ENCODE assay signal across 1 cellular context in the genomic region with DNA sequence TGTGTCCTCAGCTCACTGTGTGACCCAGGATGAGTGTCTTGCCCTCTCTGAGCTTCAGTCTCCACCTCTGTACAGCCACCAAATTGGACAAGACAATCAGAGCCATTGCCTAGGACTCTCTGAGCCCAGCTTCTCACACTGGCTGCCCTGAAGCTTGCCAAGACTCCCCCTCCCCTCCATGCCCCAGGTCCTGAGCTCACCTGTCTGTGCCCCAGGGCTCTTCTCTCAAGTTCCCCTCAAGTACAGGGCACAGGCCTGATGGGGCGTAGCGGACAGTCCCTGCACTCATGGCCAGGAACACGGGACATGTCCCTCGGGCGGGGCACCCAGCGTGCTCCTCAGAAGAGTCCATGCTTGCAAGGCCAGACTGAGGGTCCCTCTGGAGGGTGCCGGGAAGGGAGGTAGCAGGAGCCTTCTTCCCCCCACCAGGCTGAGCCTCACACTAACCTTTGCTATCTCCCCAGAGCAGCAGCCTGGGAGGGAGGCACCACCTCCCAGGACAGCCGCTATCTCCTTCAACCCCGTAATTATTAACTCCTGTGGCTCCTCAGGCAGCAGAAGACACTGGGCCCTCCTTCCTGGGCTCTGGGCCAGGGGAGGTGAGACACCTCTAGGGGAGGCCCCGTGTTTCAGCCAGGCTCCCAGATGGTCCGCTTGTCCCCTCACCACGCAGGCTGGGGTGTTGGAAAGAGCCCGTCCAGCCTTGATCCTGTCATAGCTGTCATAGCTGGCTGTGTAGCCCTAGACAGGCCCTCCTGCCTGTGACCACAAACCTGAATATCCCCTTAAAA.
TF ChIP-seq lines count a peak whose summit lies in the region.

No MANE protein-coding gene starts in this region.

TF ChIP-seq in K562, 482 proteins besides CTCF, POLR2A, EP300 and RAD21 (continued from another document and continues in another):
- TF ChIP-seq, protein P1, sequence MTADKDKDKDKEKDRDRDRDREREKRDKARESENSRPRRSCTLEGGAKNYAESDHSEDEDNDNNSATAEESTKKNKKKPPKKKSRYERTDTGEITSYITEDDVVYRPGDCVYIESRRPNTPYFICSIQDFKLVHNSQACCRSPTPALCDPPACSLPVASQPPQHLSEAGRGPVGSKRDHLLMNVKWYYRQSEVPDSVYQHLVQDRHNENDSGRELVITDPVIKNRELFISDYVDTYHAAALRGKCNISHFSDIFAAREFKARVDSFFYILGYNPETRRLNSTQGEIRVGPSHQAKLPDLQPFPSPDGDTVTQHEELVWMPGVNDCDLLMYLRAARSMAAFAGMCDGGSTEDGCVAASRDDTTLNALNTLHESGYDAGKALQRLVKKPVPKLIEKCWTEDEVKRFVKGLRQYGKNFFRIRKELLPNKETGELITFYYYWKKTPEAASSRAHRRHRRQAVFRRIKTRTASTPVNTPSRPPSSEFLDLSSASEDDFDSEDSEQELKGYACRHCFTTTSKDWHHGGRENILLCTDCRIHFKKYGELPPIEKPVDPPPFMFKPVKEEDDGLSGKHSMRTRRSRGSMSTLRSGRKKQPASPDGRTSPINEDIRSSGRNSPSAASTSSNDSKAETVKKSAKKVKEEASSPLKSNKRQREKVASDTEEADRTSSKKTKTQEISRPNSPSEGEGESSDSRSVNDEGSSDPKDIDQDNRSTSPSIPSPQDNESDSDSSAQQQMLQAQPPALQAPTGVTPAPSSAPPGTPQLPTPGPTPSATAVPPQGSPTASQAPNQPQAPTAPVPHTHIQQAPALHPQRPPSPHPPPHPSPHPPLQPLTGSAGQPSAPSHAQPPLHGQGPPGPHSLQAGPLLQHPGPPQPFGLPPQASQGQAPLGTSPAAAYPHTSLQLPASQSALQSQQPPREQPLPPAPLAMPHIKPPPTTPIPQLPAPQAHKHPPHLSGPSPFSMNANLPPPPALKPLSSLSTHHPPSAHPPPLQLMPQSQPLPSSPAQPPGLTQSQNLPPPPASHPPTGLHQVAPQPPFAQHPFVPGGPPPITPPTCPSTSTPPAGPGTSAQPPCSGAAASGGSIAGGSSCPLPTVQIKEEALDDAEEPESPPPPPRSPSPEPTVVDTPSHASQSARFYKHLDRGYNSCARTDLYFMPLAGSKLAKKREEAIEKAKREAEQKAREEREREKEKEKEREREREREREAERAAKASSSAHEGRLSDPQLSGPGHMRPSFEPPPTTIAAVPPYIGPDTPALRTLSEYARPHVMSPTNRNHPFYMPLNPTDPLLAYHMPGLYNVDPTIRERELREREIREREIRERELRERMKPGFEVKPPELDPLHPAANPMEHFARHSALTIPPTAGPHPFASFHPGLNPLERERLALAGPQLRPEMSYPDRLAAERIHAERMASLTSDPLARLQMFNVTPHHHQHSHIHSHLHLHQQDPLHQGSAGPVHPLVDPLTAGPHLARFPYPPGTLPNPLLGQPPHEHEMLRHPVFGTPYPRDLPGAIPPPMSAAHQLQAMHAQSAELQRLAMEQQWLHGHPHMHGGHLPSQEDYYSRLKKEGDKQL (CRISPR knock-in tag; IDR thresholded peaks at IDR 0.05; ENCODE audit: borderline replicate concordance): no peak
- TF ChIP-seq ARID2 (IDR thresholded peaks at IDR 0.05): no peak
- TF ChIP-seq ZFP36 (IDR thresholded peaks at IDR 0.05; ENCODE audit: low read depth, low read length, partially characterized antibody): peak; percentile 93
- TF ChIP-seq MEF2A (IDR thresholded peaks at IDR 0.05; ENCODE audit: control insufficient read depth, low read depth, low read length): no peak
- no peak for TF ChIP-seq THRAP3 (IDR thresholded peaks at IDR 0.05; ENCODE audit: borderline replicate concordance)
- peak; percentile 45 to 68; a peak in 3 of 4 replicates for TF ChIP-seq HDAC1 (IDR thresholded peaks at IDR 0.05)
- no peak for TF ChIP-seq C11orf30 (IDR thresholded peaks at IDR 0.05; ENCODE audit: low read depth)
- TF ChIP-seq ATF1 (CRISPR knock-in tag; IDR thresholded peaks at IDR 0.05): no peak
- TF ChIP-seq ATF1 (tag; IDR thresholded peaks at IDR 0.05): peak; percentile 53
- TF ChIP-seq KAT7 (CRISPR knock-in tag; IDR thresholded peaks at IDR 0.05; ENCODE audit: borderline replicate concordance): no peak
- TF ChIP-seq, protein P2, sequence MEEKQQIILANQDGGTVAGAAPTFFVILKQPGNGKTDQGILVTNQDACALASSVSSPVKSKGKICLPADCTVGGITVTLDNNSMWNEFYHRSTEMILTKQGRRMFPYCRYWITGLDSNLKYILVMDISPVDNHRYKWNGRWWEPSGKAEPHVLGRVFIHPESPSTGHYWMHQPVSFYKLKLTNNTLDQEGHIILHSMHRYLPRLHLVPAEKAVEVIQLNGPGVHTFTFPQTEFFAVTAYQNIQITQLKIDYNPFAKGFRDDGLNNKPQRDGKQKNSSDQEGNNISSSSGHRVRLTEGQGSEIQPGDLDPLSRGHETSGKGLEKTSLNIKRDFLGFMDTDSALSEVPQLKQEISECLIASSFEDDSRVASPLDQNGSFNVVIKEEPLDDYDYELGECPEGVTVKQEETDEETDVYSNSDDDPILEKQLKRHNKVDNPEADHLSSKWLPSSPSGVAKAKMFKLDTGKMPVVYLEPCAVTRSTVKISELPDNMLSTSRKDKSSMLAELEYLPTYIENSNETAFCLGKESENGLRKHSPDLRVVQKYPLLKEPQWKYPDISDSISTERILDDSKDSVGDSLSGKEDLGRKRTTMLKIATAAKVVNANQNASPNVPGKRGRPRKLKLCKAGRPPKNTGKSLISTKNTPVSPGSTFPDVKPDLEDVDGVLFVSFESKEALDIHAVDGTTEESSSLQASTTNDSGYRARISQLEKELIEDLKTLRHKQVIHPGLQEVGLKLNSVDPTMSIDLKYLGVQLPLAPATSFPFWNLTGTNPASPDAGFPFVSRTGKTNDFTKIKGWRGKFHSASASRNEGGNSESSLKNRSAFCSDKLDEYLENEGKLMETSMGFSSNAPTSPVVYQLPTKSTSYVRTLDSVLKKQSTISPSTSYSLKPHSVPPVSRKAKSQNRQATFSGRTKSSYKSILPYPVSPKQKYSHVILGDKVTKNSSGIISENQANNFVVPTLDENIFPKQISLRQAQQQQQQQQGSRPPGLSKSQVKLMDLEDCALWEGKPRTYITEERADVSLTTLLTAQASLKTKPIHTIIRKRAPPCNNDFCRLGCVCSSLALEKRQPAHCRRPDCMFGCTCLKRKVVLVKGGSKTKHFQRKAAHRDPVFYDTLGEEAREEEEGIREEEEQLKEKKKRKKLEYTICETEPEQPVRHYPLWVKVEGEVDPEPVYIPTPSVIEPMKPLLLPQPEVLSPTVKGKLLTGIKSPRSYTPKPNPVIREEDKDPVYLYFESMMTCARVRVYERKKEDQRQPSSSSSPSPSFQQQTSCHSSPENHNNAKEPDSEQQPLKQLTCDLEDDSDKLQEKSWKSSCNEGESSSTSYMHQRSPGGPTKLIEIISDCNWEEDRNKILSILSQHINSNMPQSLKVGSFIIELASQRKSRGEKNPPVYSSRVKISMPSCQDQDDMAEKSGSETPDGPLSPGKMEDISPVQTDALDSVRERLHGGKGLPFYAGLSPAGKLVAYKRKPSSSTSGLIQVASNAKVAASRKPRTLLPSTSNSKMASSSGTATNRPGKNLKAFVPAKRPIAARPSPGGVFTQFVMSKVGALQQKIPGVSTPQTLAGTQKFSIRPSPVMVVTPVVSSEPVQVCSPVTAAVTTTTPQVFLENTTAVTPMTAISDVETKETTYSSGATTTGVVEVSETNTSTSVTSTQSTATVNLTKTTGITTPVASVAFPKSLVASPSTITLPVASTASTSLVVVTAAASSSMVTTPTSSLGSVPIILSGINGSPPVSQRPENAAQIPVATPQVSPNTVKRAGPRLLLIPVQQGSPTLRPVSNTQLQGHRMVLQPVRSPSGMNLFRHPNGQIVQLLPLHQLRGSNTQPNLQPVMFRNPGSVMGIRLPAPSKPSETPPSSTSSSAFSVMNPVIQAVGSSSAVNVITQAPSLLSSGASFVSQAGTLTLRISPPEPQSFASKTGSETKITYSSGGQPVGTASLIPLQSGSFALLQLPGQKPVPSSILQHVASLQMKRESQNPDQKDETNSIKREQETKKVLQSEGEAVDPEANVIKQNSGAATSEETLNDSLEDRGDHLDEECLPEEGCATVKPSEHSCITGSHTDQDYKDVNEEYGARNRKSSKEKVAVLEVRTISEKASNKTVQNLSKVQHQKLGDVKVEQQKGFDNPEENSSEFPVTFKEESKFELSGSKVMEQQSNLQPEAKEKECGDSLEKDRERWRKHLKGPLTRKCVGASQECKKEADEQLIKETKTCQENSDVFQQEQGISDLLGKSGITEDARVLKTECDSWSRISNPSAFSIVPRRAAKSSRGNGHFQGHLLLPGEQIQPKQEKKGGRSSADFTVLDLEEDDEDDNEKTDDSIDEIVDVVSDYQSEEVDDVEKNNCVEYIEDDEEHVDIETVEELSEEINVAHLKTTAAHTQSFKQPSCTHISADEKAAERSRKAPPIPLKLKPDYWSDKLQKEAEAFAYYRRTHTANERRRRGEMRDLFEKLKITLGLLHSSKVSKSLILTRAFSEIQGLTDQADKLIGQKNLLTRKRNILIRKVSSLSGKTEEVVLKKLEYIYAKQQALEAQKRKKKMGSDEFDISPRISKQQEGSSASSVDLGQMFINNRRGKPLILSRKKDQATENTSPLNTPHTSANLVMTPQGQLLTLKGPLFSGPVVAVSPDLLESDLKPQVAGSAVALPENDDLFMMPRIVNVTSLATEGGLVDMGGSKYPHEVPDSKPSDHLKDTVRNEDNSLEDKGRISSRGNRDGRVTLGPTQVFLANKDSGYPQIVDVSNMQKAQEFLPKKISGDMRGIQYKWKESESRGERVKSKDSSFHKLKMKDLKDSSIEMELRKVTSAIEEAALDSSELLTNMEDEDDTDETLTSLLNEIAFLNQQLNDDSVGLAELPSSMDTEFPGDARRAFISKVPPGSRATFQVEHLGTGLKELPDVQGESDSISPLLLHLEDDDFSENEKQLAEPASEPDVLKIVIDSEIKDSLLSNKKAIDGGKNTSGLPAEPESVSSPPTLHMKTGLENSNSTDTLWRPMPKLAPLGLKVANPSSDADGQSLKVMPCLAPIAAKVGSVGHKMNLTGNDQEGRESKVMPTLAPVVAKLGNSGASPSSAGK (IDR thresholded peaks at IDR 0.05): peak; percentile 62
- peak; percentile 22 for TF ChIP-seq SMARCB1 (IDR thresholded peaks at IDR 0.05; ENCODE audit: insufficient read length, low read depth)
- TF ChIP-seq XRCC4 (IDR thresholded peaks at IDR 0.05; ENCODE audit: extremely low read depth, insufficient read depth, insufficient read length): no peak
- no peak for TF ChIP-seq ZNF282 (CRISPR knock-in tag; IDR thresholded peaks at IDR 0.05)
- TF ChIP-seq ARID1B (IDR thresholded peaks at IDR 0.05): peak; percentile 97
- TF ChIP-seq, protein P3, sequence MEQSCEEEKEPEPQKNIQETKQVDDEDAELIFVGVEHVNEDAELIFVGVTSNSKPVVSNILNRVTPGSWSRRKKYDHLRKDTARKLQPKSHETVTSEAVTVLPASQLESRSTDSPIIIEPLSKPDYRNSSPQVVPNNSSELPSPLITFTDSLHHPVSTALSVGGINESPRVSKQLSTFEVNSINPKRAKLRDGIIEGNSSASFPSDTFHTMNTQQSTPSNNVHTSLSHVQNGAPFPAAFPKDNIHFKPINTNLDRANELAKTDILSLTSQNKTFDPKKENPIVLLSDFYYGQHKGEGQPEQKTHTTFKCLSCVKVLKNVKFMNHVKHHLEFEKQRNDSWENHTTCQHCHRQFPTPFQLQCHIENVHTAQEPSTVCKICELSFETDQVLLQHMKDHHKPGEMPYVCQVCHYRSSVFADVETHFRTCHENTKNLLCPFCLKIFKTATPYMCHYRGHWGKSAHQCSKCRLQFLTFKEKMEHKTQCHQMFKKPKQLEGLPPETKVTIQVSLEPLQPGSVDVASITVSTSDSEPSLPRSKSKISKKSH (CRISPR knock-in tag; IDR thresholded peaks at IDR 0.05): no peak
- no peak for TF ChIP-seq WHSC1 (IDR thresholded peaks at IDR 0.05; ENCODE audit: low read length)
- no peak for TF ChIP-seq PHB (CRISPR knock-in tag; IDR thresholded peaks at IDR 0.05)
- TF ChIP-seq MTF1 (CRISPR knock-in tag; IDR thresholded peaks at IDR 0.05; ENCODE audit: borderline replicate concordance): no peak
- no peak for TF ChIP-seq ZC3H4 (CRISPR knock-in tag; IDR thresholded peaks at IDR 0.05; ENCODE audit: borderline replicate concordance)
- no peak for TF ChIP-seq CAMTA2 (CRISPR knock-in tag; conservative IDR thresholded peaks at IDR 0.05)
- TF ChIP-seq MIER1 (IDR thresholded peaks at IDR 0.05; ENCODE audit: low read depth): no peak
- no peak for TF ChIP-seq ZNF696 (CRISPR knock-in tag; conservative IDR thresholded peaks at IDR 0.05)
- TF ChIP-seq NR3C1 (CRISPR knock-in tag; IDR thresholded peaks at IDR 0.05): no peak
- TF ChIP-seq ZNF24 (IDR thresholded peaks at IDR 0.05): no peak
- no peak for TF ChIP-seq RHOXF2B (CRISPR knock-in tag; conservative IDR thresholded peaks at IDR 0.05)
- TF ChIP-seq, protein P4, sequence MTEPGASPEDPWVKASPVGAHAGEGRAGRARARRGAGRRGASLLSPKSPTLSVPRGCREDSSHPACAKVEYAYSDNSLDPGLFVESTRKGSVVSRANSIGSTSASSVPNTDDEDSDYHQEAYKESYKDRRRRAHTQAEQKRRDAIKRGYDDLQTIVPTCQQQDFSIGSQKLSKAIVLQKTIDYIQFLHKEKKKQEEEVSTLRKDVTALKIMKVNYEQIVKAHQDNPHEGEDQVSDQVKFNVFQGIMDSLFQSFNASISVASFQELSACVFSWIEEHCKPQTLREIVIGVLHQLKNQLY (CRISPR knock-in tag; conservative IDR thresholded peaks at IDR 0.05): no peak
- TF ChIP-seq MBD2 (IDR thresholded peaks at IDR 0.05; ENCODE audit: borderline replicate concordance, low read depth): peak; percentile 78; the same call in 1 of the 2 replicates
- TF ChIP-seq ETV1 (tag; conservative IDR thresholded peaks at IDR 0.05; ENCODE audit: low read depth): no peak
- peak; percentile 70 for TF ChIP-seq NEUROD1 (IDR thresholded peaks at IDR 0.05; ENCODE audit: borderline replicate concordance, low read depth, low read length, partially characterized antibody)
- peak; percentile 84 for TF ChIP-seq ATF7 (IDR thresholded peaks at IDR 0.05)
- no peak for TF ChIP-seq JUN (IDR thresholded peaks at IDR 0.05; ENCODE audit: borderline replicate concordance, low read depth, low read length)
- 0 out of 2 replicates have a peak, but pooled peaks have one; percentile 25 for TF ChIP-seq JUN (CRISPR knock-in tag; IDR thresholded peaks at IDR 0.05; ENCODE audit: borderline replicate concordance)
- TF ChIP-seq CCNT2 (IDR thresholded peaks at IDR 0.05; ENCODE audit: borderline replicate concordance, extremely low read depth, insufficient read length, low read depth, low read length): no peak
- TF ChIP-seq RUNX1 (IDR thresholded peaks at IDR 0.05; ENCODE audit: low read depth): peak; percentile 88
- 0 out of 2 replicates have a peak, but pooled peaks have one; percentile 12 for TF ChIP-seq ZSCAN29 (IDR thresholded peaks at IDR 0.05)
- no peak for TF ChIP-seq BRD4 (IDR thresholded peaks at IDR 0.05)
- TF ChIP-seq, protein P5, sequence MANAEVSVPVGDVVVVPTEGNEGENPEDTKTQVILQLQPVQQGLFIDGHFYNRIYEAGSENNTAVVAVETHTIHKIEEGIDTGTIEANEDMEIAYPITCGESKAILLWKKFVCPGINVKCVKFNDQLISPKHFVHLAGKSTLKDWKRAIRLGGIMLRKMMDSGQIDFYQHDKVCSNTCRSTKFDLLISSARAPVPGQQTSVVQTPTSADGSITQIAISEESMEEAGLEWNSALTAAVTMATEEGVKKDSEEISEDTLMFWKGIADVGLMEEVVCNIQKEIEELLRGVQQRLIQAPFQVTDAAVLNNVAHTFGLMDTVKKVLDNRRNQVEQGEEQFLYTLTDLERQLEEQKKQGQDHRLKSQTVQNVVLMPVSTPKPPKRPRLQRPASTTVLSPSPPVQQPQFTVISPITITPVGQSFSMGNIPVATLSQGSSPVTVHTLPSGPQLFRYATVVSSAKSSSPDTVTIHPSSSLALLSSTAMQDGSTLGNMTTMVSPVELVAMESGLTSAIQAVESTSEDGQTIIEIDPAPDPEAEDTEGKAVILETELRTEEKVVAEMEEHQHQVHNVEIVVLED (CRISPR knock-in tag; IDR thresholded peaks at IDR 0.05): no peak
- no peak for TF ChIP-seq TBP (optimal IDR thresholded peaks at IDR 0.05; ENCODE audit: low read depth, low read length)
